29 cellular contexts compared by ENCODE assay signal in the genomic region with DNA sequence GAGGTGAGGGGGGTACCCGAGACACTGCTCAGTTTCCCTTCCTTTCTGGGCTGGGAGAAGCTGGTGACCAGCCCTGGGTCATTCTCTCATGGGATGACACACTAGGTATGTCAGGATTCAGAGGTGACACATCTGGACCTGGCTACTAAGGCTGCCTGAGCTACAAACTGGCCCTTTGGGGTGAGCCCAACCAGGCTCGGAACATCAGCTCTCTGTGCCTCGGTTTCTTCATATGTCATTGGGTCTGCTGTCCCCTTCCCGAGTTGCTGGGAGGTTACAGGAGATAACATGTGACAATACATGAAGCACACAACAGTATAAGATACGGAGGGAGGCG. TPM values are rescaled to one million over a fixed set of nuclear protein-coding genes. Genes with fewer than 3 reads are reported as not detected.
A peak's percentile ranks its signal among the peaks of the same experiment; 100 is the strongest.
DNase-seq lines count a peak whose midpoint lies in the region; ATAC-seq and TF ChIP-seq lines count a peak whose summit lies in the region.
"Had no signal": no experiment of that assay in that cellular context is flagged by ENCODE, and none has a peak within 500 bp of the region (broad histone marks: within the 10 kb centered on the region; RNA-seq: fewer than 3 reads in every experiment).

No MANE protein-coding gene starts in this region.

- H3K36me3 Mint-ChIP-seq in activated CD4-positive, alpha-beta T cell treated with anti-CD3 and anti-CD28 coated beads for 36 hours (ENCODE audit: low read depth), result peaks cover 29% of the 10 kb centered on the region
- H3K36me3 Mint-ChIP-seq in natural killer cell treated with Interleukin-12 subunit alpha and Interleukin-12 subunit beta and Interleukin-15 and Interleukin-18, amount 100 ng/mL, for 72 hours, result peaks cover 16% of the 10 kb centered on the region
- H3K36me3 Mint-ChIP-seq in natural killer cell, result peaks cover 13% of the 10 kb centered on the region
- peaks cover 81% of the 10 kb centered on the region for H3K36me3 Mint-ChIP-seq in dendritic cell treated with granulocyte-macrophage colony-stimulating factor and Interleukin-4, amounts not matched to agents 40 ng/mL and 50 ng/mL, for 4 days (ENCODE audit: low read depth)

- H3K4me1 ChIP-seq in BE2C, result no peaks in the 10 kb centered on the region
- H3K4me1 ChIP-seq: Peyer's patch, prostate gland, SJSA1 had no signal

- ATAC-seq in activated CD4-positive, alpha-beta T cell treated with anti-CD3 and anti-CD28 coated beads for 36 hours, result peak; percentile 17
- ATAC-seq in natural killer cell treated with Interleukin-12 subunit alpha and Interleukin-12 subunit beta and Interleukin-15 and Interleukin-18, amount 100 ng/mL, for 72 hours, result no peak
- ATAC-seq in natural killer cell, result no peak
- no peak for ATAC-seq in HG03469 (IDR thresholded peaks at IDR 0.05; ENCODE audit: unreplicated experiment)
- ATAC-seq: left colon, sciatic nerve had no signal

- no peaks in the 10 kb centered on the region for H3K9me3 ChIP-seq in BE2C
- H3K9me3 ChIP-seq: esophagus squamous epithelium, prostate gland, SJSA1, vagina had no signal

- intact Hi-C loops in activated CD4-positive, alpha-beta T cell treated with anti-CD3 and anti-CD28 coated beads for 36 hours (cut with DNase I, micrococcal nuclease), result loop anchor here (2.0 to 5.0 kb wide), 2 partner anchors 47 to 50 kb away; no protein-coding TSS in a partner anchor
- intact Hi-C loops in natural killer cell (cut with micrococcal nuclease), result no loop called here
- intact Hi-C loops in dendritic cell treated with granulocyte-macrophage colony-stimulating factor and Interleukin-4, amounts not matched to agents 40 ng/mL and 50 ng/mL, for 4 days (cut with micrococcal nuclease), result loop anchor here (2.0 to 5.0 kb wide), 2 partner anchors 43 to 460 kb away; no protein-coding TSS in a partner anchor

- H3K4me3 ChIP-seq in BE2C (ENCODE audit: low read depth, low read length), result no peak overlapping the region
- H3K4me3 ChIP-seq: esophagus squamous epithelium, GM23248, heart right ventricle, Peyer's patch, prostate gland, SJSA1, vagina had no signal

- POLR2A ChIA-PET in activated CD4-positive, alpha-beta T cell treated with anti-CD3 and anti-CD28 coated beads for 36 hours (lab: Charles Lee), result interaction anchor here (0.7 kb wide), 1 partner anchor 10 kb away, joined by 3 read pairs; no protein-coding TSS in a partner anchor

- peak overlapping the region; percentile 58 for H3K27ac Mint-ChIP-seq in activated CD4-positive, alpha-beta T cell treated with anti-CD3 and anti-CD28 coated beads for 36 hours
- peak overlapping the region in 1 of 2 donors; percentile 57 for H3K27ac Mint-ChIP-seq in natural killer cell treated with Interleukin-12 subunit alpha and Interleukin-12 subunit beta and Interleukin-15 and Interleukin-18, amount 100 ng/mL, for 72 hours
- no peak overlapping the region for H3K27ac Mint-ChIP-seq in natural killer cell
- H3K27ac Mint-ChIP-seq in dendritic cell treated with granulocyte-macrophage colony-stimulating factor and Interleukin-4, amounts not matched to agents 40 ng/mL and 50 ng/mL, for 4 days, result peak overlapping the region; percentile 90
- H3K27ac Mint-ChIP-seq: activated naive CD8-positive, alpha-beta T cell treated with anti-CD3 and anti-CD28 coated beads, Interleukin-2, amount 10 ng/mL, durations not matched to agents 7 days and 5 days had no signal

- H3K27me3 ChIP-seq in BE2C, result no peaks in the 10 kb centered on the region
- H3K27me3 ChIP-seq: esophagus squamous epithelium, heart right ventricle, Peyer's patch, SJSA1, vagina had no signal

- TF ChIP-seq CTCF in natural killer cell (IDR thresholded peaks at IDR 0.05) (no peak), BE2C (IDR thresholded peaks at IDR 0.05; ENCODE audit: low read depth, low read length) (no peak)

- H3K9me3 Mint-ChIP-seq in activated CD4-positive, alpha-beta T cell treated with anti-CD3 and anti-CD28 coated beads for 36 hours (ENCODE audit: low read depth), result peaks cover 11% of the 10 kb centered on the region
- H3K9me3 Mint-ChIP-seq in natural killer cell treated with Interleukin-12 subunit alpha and Interleukin-12 subunit beta and Interleukin-15 and Interleukin-18, amount 100 ng/mL, for 72 hours, result no peaks in the 10 kb centered on the region
- no peaks in the 10 kb centered on the region for H3K9me3 Mint-ChIP-seq in natural killer cell
- H3K9me3 Mint-ChIP-seq in dendritic cell treated with granulocyte-macrophage colony-stimulating factor and Interleukin-4, amounts not matched to agents 40 ng/mL and 50 ng/mL, for 4 days, result peaks cover 6% of the 10 kb centered on the region

- no peaks in the 10 kb centered on the region for H3K27me3 Mint-ChIP-seq in activated CD4-positive, alpha-beta T cell treated with anti-CD3 and anti-CD28 coated beads for 36 hours
- no peaks in the 10 kb centered on the region for H3K27me3 Mint-ChIP-seq in natural killer cell treated with Interleukin-12 subunit alpha and Interleukin-12 subunit beta and Interleukin-15 and Interleukin-18, amount 100 ng/mL, for 72 hours
- no peaks in the 10 kb centered on the region for H3K27me3 Mint-ChIP-seq in natural killer cell (ENCODE audit: low read depth in 2 of 2)
- H3K27me3 Mint-ChIP-seq in dendritic cell treated with granulocyte-macrophage colony-stimulating factor and Interleukin-4, amounts not matched to agents 40 ng/mL and 50 ng/mL, for 4 days, result no peaks in the 10 kb centered on the region
- H3K27me3 Mint-ChIP-seq: activated naive CD8-positive, alpha-beta T cell treated with anti-CD3 and anti-CD28 coated beads, Interleukin-2, amount 10 ng/mL, durations not matched to agents 7 days and 5 days had no signal

- no peak for DNase-seq in activated CD4-positive, alpha-beta T cell treated with anti-CD3 and anti-CD28 coated beads for 36 hours
- no peak for DNase-seq in activated CD4-positive, alpha-beta T cell treated with anti-CD3 and anti-CD28 coated beads, Interleukin-2, amount 50 U/mL, for 4 hours
- peak; percentile 29 for DNase-seq in natural killer cell treated with Interleukin-12 subunit alpha and Interleukin-12 subunit beta and Interleukin-15 and Interleukin-18, amount 100 ng/mL, for 72 hours (ENCODE audit: low spot score)
- DNase-seq in natural killer cell (no peak), BE2C (no peak), midbrain (lab: John Stamatoyannopoulos, UW) (no peak)
- DNase-seq: central memory CD4-positive, alpha-beta T cell; DMS153; esophagus squamous epithelium; foreskin melanocyte; GM23248; heart right ventricle; mammary epithelial cell; NCI-H1105; NCI-H1930; NCI-H526; NK-92 treated with Interleukin-12 subunit alpha and Interleukin-12 subunit beta, amount 100 ng/mL, for 24 hours; stimulated activated naive CD4-positive, alpha-beta T cell had no signal

- no peak overlapping the region for H3K4me3 Mint-ChIP-seq in activated CD4-positive, alpha-beta T cell treated with anti-CD3 and anti-CD28 coated beads for 36 hours
- H3K4me3 Mint-ChIP-seq in natural killer cell treated with Interleukin-12 subunit alpha and Interleukin-12 subunit beta and Interleukin-15 and Interleukin-18, amount 100 ng/mL, for 72 hours, result no peak overlapping the region
- no peak overlapping the region for H3K4me3 Mint-ChIP-seq in natural killer cell
- H3K4me3 Mint-ChIP-seq in dendritic cell treated with granulocyte-macrophage colony-stimulating factor and Interleukin-4, amounts not matched to agents 40 ng/mL and 50 ng/mL, for 4 days, result no peak overlapping the region
- H3K4me3 Mint-ChIP-seq: activated naive CD8-positive, alpha-beta T cell treated with anti-CD3 and anti-CD28 coated beads, Interleukin-2, amount 10 ng/mL, durations not matched to agents 7 days and 5 days had no signal

- peaks cover 53% of the 10 kb centered on the region for H3K4me1 Mint-ChIP-seq in activated CD4-positive, alpha-beta T cell treated with anti-CD3 and anti-CD28 coated beads for 36 hours
- H3K4me1 Mint-ChIP-seq in natural killer cell treated with Interleukin-12 subunit alpha and Interleukin-12 subunit beta and Interleukin-15 and Interleukin-18, amount 100 ng/mL, for 72 hours (ENCODE audit: low read depth in 2 of 2), result peaks cover 14 to 30% of the 10 kb centered on the region in 2 donors
- peaks cover 6 to 11% of the 10 kb centered on the region in 2 donors for H3K4me1 Mint-ChIP-seq in natural killer cell
- H3K4me1 Mint-ChIP-seq in dendritic cell treated with granulocyte-macrophage colony-stimulating factor and Interleukin-4, amounts not matched to agents 40 ng/mL and 50 ng/mL, for 4 days (ENCODE audit: low read depth), result peaks cover 79% of the 10 kb centered on the region

- CTCF ChIA-PET in activated CD4-positive, alpha-beta T cell treated with anti-CD3 and anti-CD28 coated beads for 36 hours (lab: Charles Lee), result interaction anchor here (0.7 to 6.9 kb wide), 10 partner anchors 10 to 459 kb away, joined by 3 to 40 read pairs (median 4); no protein-coding TSS in a partner anchor

- no peaks in the 10 kb centered on the region; the same call in 1 of the 2 replicates for H3K36me3 ChIP-seq in BE2C

RNA-seq across cellular contexts. Expression of gene CARD19, which starts 11.8 kb away (rescaled TPM):
- total RNA-seq in activated CD4-positive, alpha-beta T cell treated with anti-CD3 and anti-CD28 coated beads for 36 hours, result 10 to 100 TPM; 39.6 to 44.4 TPM
- 10 to 100 TPM; 21.7 to 23.4 TPM for total RNA-seq in natural killer cell treated with Interleukin-12 subunit alpha and Interleukin-12 subunit beta and Interleukin-15 and Interleukin-18, amount 100 ng/mL, for 72 hours
- total RNA-seq in natural killer cell, result 10 to 100 TPM; 30.7 to 49.1 (median 42.6) TPM
- 90.7 TPM for polyA plus RNA-seq in BE2C (2012; ENCODE audit: insufficient read depth, insufficient read length, low read depth)

RNA-seq across cellular contexts. Expression of gene NINJ1, which starts 26.3 kb away (rescaled TPM):
- 100 to 1,000 TPM in 1 of 2 experiments, 10 to 100 TPM in 1; 77.4 to 108 TPM for total RNA-seq in activated CD4-positive, alpha-beta T cell treated with anti-CD3 and anti-CD28 coated beads for 36 hours
- 10 to 100 TPM; 20.1 to 21.9 TPM for total RNA-seq in natural killer cell treated with Interleukin-12 subunit alpha and Interleukin-12 subunit beta and Interleukin-15 and Interleukin-18, amount 100 ng/mL, for 72 hours
- 100 to 1,000 TPM in 1 of 3 donors, 10 to 100 TPM in 2; 87.3 to 121 (median 93.8) TPM for total RNA-seq in natural killer cell
- polyA plus RNA-seq in BE2C (2012; ENCODE audit: insufficient read depth, insufficient read length, low read depth), result 104 TPM

RNA-seq across cellular contexts. Expression of gene SUSD3, which starts 49.3 kb away (rescaled TPM):
- total RNA-seq in activated CD4-positive, alpha-beta T cell treated with anti-CD3 and anti-CD28 coated beads for 36 hours, result 10 to 100 TPM; 51.4 to 57.9 TPM
- 1 to 10 TPM in 1 of 2 donors, under 1 TPM in 1; 0.67 to 3.3 TPM for total RNA-seq in natural killer cell treated with Interleukin-12 subunit alpha and Interleukin-12 subunit beta and Interleukin-15 and Interleukin-18, amount 100 ng/mL, for 72 hours
- total RNA-seq in natural killer cell, result 1 to 10 TPM; 1.2 to 2.1 (median 1.8) TPM
- polyA plus RNA-seq in BE2C (2012; ENCODE audit: insufficient read depth, insufficient read length, low read depth), result 1.0 TPM
- total RNA-seq: dermis microvascular lymphatic vessel endothelial cell, HT1080, SJSA1 had no signal
- polyA plus RNA-seq: GM23248 had no signal

Comparison
In these comparisons a context has a peak if more than half of its experiments do, and no peak if none do; other contexts are left out.
1. H3K27ac Mint-ChIP-seq: peak in activated CD4-positive, alpha-beta T cell treated with anti-CD3 and anti-CD28 coated beads for 36 hours (single experiment) and dendritic cell treated with granulocyte-macrophage colony-stimulating factor and Interleukin-4, amounts not matched to agents 40 ng/mL and 50 ng/mL, for 4 days (single experiment); none in natural killer cell (0 of 2).
2. RNA of gene SUSD3, which starts 49.3 kb away (total RNA-seq): 51.4 to 57.9 TPM in activated CD4-positive, alpha-beta T cell treated with anti-CD3 and anti-CD28 coated beads for 36 hours; 0.67 to 3.3 TPM in natural killer cell treated with Interleukin-12 subunit alpha and Interleukin-12 subunit beta and Interleukin-15 and Interleukin-18, amount 100 ng/mL, for 72 hours and 1.2 to 2.1 TPM in natural killer cell; every median in the first group is over 10 times any median in the second.